Comparison of ENCODE assay signal across 20 cellular contexts in genomic region chr18:67109535-67109934, GRCh38.
A peak's percentile ranks its signal among the peaks of the same experiment; 100 is the strongest.
DNase-seq lines count a peak whose midpoint lies in the region; ATAC-seq and TF ChIP-seq lines count a peak whose summit lies in the region.
"Had no signal": no experiment of that assay in that cellular context is flagged by ENCODE, and none has a peak within 500 bp of the region (broad histone marks: within the 10 kb centered on the region; RNA-seq: fewer than 3 reads in every experiment).

No MANE protein-coding gene starts in this region.

- ATAC-seq in heart left ventricle, result no peak
- ATAC-seq in activated CD8-positive, alpha-beta memory T cell treated with anti-CD3 and anti-CD28 coated beads, Interleukin-2, amount 10 ng/mL, durations not matched to agents 7 days and 5 days, result no peak
- ATAC-seq: CD8-positive, alpha-beta T cell had no signal

- H3K36me3 ChIP-seq in heart left ventricle, result no peaks in the 10 kb centered on the region
- H3K36me3 ChIP-seq: BLaER1 had no signal

- no peaks in the 10 kb centered on the region for H3K36me3 Mint-ChIP-seq in activated CD8-positive, alpha-beta memory T cell treated with anti-CD3 and anti-CD28 coated beads, Interleukin-2, amount 10 ng/mL, durations not matched to agents 7 days and 5 days
- H3K36me3 Mint-ChIP-seq: CD8-positive, alpha-beta T cell had no signal

- TF ChIP-seq POLR2A in heart left ventricle (IDR thresholded peaks at IDR 0.05), result no peak

- peak; percentile 88 for DNase-seq in DMS 273 (lab: John Stamatoyannopoulos, UW; ENCODE audit: unreplicated experiment)
- DNase-seq in NCI-H146 treated with DMSO at 0.1 percent for 48 hours (lab: John Stamatoyannopoulos, UW; ENCODE audit: unreplicated experiment), result peak; percentile 38
- peak; percentile 72 for DNase-seq in NCI-H82 (lab: John Stamatoyannopoulos, UW)
- peak; percentile 5 for DNase-seq in myocyte (ENCODE audit: low read depth)
- DNase-seq in heart left ventricle, result no peak
- DNase-seq in activated CD8-positive, alpha-beta memory T cell treated with anti-CD3 and anti-CD28 coated beads, Interleukin-2, amount 10 ng/mL, durations not matched to agents 7 days and 5 days, result no peak
- DNase-seq in activated naive CD4-positive, alpha-beta T cell (lab: John Stamatoyannopoulos, UW), result no peak
- DNase-seq: Calu3; CD8-positive, alpha-beta T cell; DMS79 treated with DMSO at 0.1 percent for 48 hours; H7; HFFc6; MV-4-11; NCI-H2029; NCI-H2227 treated with DMSO at 0.1 percent for 48 hours; NCI-H526 treated with DMSO at 0.1 percent for 48 hours; PC-9 had no signal

- no peak overlapping the region for H3K4me3 ChIP-seq in heart left ventricle
- H3K4me3 ChIP-seq: BLaER1, PC-9 had no signal

- no peak overlapping the region for H3K27ac ChIP-seq in heart left ventricle
- H3K27ac ChIP-seq: BLaER1, HL-60, KMS-11, PC-9 had no signal

- TF ChIP-seq CTCF in heart left ventricle (IDR thresholded peaks at IDR 0.05), result no peak

- no peak overlapping the region for H3K4me3 Mint-ChIP-seq in activated CD8-positive, alpha-beta memory T cell treated with anti-CD3 and anti-CD28 coated beads, Interleukin-2, amount 10 ng/mL, durations not matched to agents 7 days and 5 days
- H3K4me3 Mint-ChIP-seq: CD8-positive, alpha-beta T cell; HFFc6 had no signal

- H3K27me3 ChIP-seq in heart left ventricle, result no peaks in the 10 kb centered on the region
- H3K27me3 ChIP-seq: BLaER1 had no signal

- no peaks in the 10 kb centered on the region for H3K4me1 Mint-ChIP-seq in activated CD8-positive, alpha-beta memory T cell treated with anti-CD3 and anti-CD28 coated beads, Interleukin-2, amount 10 ng/mL, durations not matched to agents 7 days and 5 days

- peaks cover 0 to 12% (median 0%) of the 10 kb centered on the region in 12 donors for H3K9me3 ChIP-seq in heart left ventricle
- H3K9me3 ChIP-seq: BLaER1 had no signal

- H3K4me1 ChIP-seq in heart left ventricle, result no peaks in the 10 kb centered on the region
- H3K4me1 ChIP-seq: BLaER1 had no signal

- no peaks in the 10 kb centered on the region for H3K27me3 Mint-ChIP-seq in activated CD8-positive, alpha-beta memory T cell treated with anti-CD3 and anti-CD28 coated beads, Interleukin-2, amount 10 ng/mL, durations not matched to agents 7 days and 5 days

- CTCF ChIA-PET in activated CD8-positive, alpha-beta memory T cell treated with anti-CD3 and anti-CD28 coated beads, Interleukin-2, amount 10 ng/mL, durations not matched to agents 7 days and 5 days (lab: Charles Lee), result no interaction called here

- 67 to 80% (median 70%) methylated on average over 1 of the region's 1 CpG for WGBS in heart left ventricle, 4 donors

- no peak overlapping the region for H3K27ac Mint-ChIP-seq in activated CD8-positive, alpha-beta memory T cell treated with anti-CD3 and anti-CD28 coated beads, Interleukin-2, amount 10 ng/mL, durations not matched to agents 7 days and 5 days
- H3K27ac Mint-ChIP-seq: CD8-positive, alpha-beta T cell; HFFc6 had no signal

- H3K9me3 Mint-ChIP-seq in activated CD8-positive, alpha-beta memory T cell treated with anti-CD3 and anti-CD28 coated beads, Interleukin-2, amount 10 ng/mL, durations not matched to agents 7 days and 5 days (ENCODE audit: low read depth), result no peaks in the 10 kb centered on the region
- H3K9me3 Mint-ChIP-seq: CD8-positive, alpha-beta T cell; HFFc6 had no signal

- intact Hi-C loops in heart left ventricle (cut with DNase I), result loop anchor here in 2 of 10 donors (5.0 to 10.0 kb wide), 2 partner anchors 85 to 88 kb away; no protein-coding TSS in a partner anchor

Comparison
In these comparisons a context has a peak if more than half of its experiments do, and no peak if none do; other contexts are left out.
1. DNase-seq: peak in DMS 273 (single experiment), NCI-H146 treated with DMSO at 0.1 percent for 48 hours (single experiment), NCI-H82 (single experiment) and myocyte (single experiment); none in heart left ventricle (0 of 5), activated CD8-positive, alpha-beta memory T cell treated with anti-CD3 and anti-CD28 coated beads, Interleukin-2, amount 10 ng/mL, durations not matched to agents 7 days and 5 days (single experiment) and activated naive CD4-positive, alpha-beta T cell (0 of 4).